In genomic region chr17:7886227-7887037, GRCh38 we compare ENCODE assay signal across 8 cellular contexts. TPM values are rescaled to one million over a fixed set of nuclear protein-coding genes. Genes with fewer than 3 reads are reported as not detected.
A peak's percentile ranks its signal among the peaks of the same experiment; 100 is the strongest.
DNase-seq lines count a peak whose midpoint lies in the region; ATAC-seq and TF ChIP-seq lines count a peak whose summit lies in the region.

No MANE protein-coding gene starts in this region.

- H3K79me2 ChIP-seq in OCI-LY3 (ENCODE audit: low read length): peaks cover 39% of the 10 kb centered on the region

- intact Hi-C loops in sigmoid colon (cut with DNase I): loop anchor here (2.0 kb wide), 1 partner anchor 28 kb away; no protein-coding TSS in a partner anchor

- peak; percentile 30 for DNase-seq in activated CD4-positive, CD25-positive, alpha-beta regulatory T cell treated with anti-CD3 and anti-CD28 coated beads, Interleukin-2, amount 50 U/mL, for 16 hours (ENCODE audit: low read depth, low spot score)
- peak; percentile 37 for DNase-seq in activated T-helper 9 cell treated with anti-CD3 and anti-CD28 coated beads, Interleukin-2, amount 50 U/mL, for 16 hours (ENCODE audit: low read depth)
- peak; percentile 37 for DNase-seq in glutamatergic neuron
- DNase-seq in sigmoid colon: peak; percentile 78
- DNase-seq in mucosa of gallbladder (ENCODE audit: low spot score): no peak

- TF ChIP-seq POLR2A in sigmoid colon (IDR thresholded peaks at IDR 0.05): no peak

- no peaks in the 10 kb centered on the region for H3K36me3 Mint-ChIP-seq in glutamatergic neuron (ENCODE audit: unreplicated experiment)

- H3K27ac ChIP-seq in OCI-LY3 (ENCODE audit: low read length) (peak overlapping the region; percentile 79), sigmoid colon (peak overlapping the region; percentile 93 to 98 (median 95))

- WGBS in sigmoid colon, 2 donors: 1% methylated on average over 30 of the region's 30 CpGs

- H3K9ac ChIP-seq in OCI-LY3 (ENCODE audit: low read length): peak overlapping the region; percentile 91

- peak overlapping the region; percentile 94 for H3K4me2 ChIP-seq in OCI-LY3 (ENCODE audit: low read length)

- peak overlapping the region; percentile 99 for H3K4me3 ChIP-seq in OCI-LY3 (ENCODE audit: low read length)
- peak overlapping the region; percentile 68 to 94 (median 89) for H3K4me3 ChIP-seq in sigmoid colon

- no peaks in the 10 kb centered on the region for H3K9me3 ChIP-seq in OCI-LY3 (ENCODE audit: insufficient read depth, low read length)
- no peaks in the 10 kb centered on the region for H3K9me3 ChIP-seq in sigmoid colon

- peaks cover 6% of the 10 kb centered on the region for H3K9me3 Mint-ChIP-seq in glutamatergic neuron (ENCODE audit: unreplicated experiment)

- TF ChIP-seq EP300 in sigmoid colon (IDR thresholded peaks at IDR 0.05): no peak

- peaks cover 7% of the 10 kb centered on the region for H3K4me1 Mint-ChIP-seq in glutamatergic neuron (ENCODE audit: low read depth, unreplicated experiment)

- no peak overlapping the region for H2AFZ ChIP-seq in OCI-LY3 (ENCODE audit: low read depth, low read length)

- H3K27me3 Mint-ChIP-seq in glutamatergic neuron (ENCODE audit: unreplicated experiment): peaks cover 7% of the 10 kb centered on the region

- H4K20me1 ChIP-seq in OCI-LY3 (ENCODE audit: insufficient read depth, low read length): peaks cover 5% of the 10 kb centered on the region; the same call in 1 of the 2 replicates

- ATAC-seq in activated CD4-positive, CD25-positive, alpha-beta regulatory T cell treated with anti-CD3 and anti-CD28 coated beads, Interleukin-2, amount 50 U/mL, for 24 hours: no peak
- no peak for ATAC-seq in HG03095 (IDR thresholded peaks at IDR 0.05; ENCODE audit: unreplicated experiment)

- TF ChIP-seq CTCF in OCI-LY3 (IDR thresholded peaks at IDR 0.05; ENCODE audit: low read depth, low read length): no peak
- TF ChIP-seq CTCF in glutamatergic neuron (IDR thresholded peaks at IDR 0.05; ENCODE audit: partially characterized antibody, unreplicated experiment): no peak
- TF ChIP-seq CTCF in sigmoid colon (IDR thresholded peaks at IDR 0.05): no peak

- H3K27me3 ChIP-seq in OCI-LY3 (ENCODE audit: low read depth, low read length) (no peaks in the 10 kb centered on the region), sigmoid colon (no peaks in the 10 kb centered on the region)

- H3K4me1 ChIP-seq in OCI-LY3 (ENCODE audit: low read length): peaks cover 20% of the 10 kb centered on the region; the same call in 1 of the 2 replicates
- H3K4me1 ChIP-seq in sigmoid colon: peaks cover 0 to 81% (median 66%) of the 10 kb centered on the region in 4 donors

- H3K36me3 ChIP-seq in OCI-LY3 (replicated peaks; ENCODE audit: low read depth, low read length): peaks cover 4% of the 10 kb centered on the region
- H3K36me3 ChIP-seq in sigmoid colon: peaks cover 0 to 12% (median 9%) of the 10 kb centered on the region in 4 donors

- no peak overlapping the region for H3K4me3 Mint-ChIP-seq in glutamatergic neuron (ENCODE audit: unreplicated experiment)

- H3K27ac Mint-ChIP-seq in glutamatergic neuron (ENCODE audit: unreplicated experiment): no peak overlapping the region

RNA-seq across cellular contexts. Expression of gene CHD3, which starts 2.2 kb away (rescaled TPM):
- total RNA-seq in glutamatergic neuron (ENCODE audit: unreplicated experiment) (129 TPM), sigmoid colon (100 to 1,000 TPM in 3 of 4 donors, 10 to 100 TPM in 1; 97.2 to 147 (median 117) TPM), mucosa of gallbladder (127 TPM)
- polyA plus RNA-seq in sigmoid colon: 10 to 100 TPM; 33.8 to 88.9 (median 47.4) TPM

RNA-seq across cellular contexts. Expression of gene CYB5D1, which starts 28.6 kb away (rescaled TPM):
- 9.2 TPM for total RNA-seq in glutamatergic neuron (ENCODE audit: unreplicated experiment)
- 10 to 100 TPM in 2 of 4 donors, 1 to 10 TPM in 2; 7.1 to 14.4 (median 10.7) TPM for total RNA-seq in sigmoid colon
- polyA plus RNA-seq in sigmoid colon: 1 to 10 TPM; 4.2 to 8.6 (median 4.6) TPM
- total RNA-seq in mucosa of gallbladder: 21.9 TPM

RNA-seq across cellular contexts. Expression of gene NAA38, which starts 29.1 kb away (rescaled TPM):
- total RNA-seq in glutamatergic neuron (ENCODE audit: unreplicated experiment): 49.7 TPM
- 100 to 1,000 TPM in 3 of 4 donors, 10 to 100 TPM in 1; 92.4 to 206 (median 106) TPM for total RNA-seq in sigmoid colon
- polyA plus RNA-seq in sigmoid colon: 100 to 1,000 TPM in 2 of 3 donors, 10 to 100 TPM in 1; 99.4 to 148 (median 138) TPM
- total RNA-seq in mucosa of gallbladder: 79.0 TPM

RNA-seq across cellular contexts. Expression of gene RNF227, which starts 29.7 kb away (rescaled TPM):
- total RNA-seq in glutamatergic neuron (ENCODE audit: unreplicated experiment): 0.49 TPM
- total RNA-seq in sigmoid colon: 1 to 10 TPM; 3.2 to 4.5 (median 4.2) TPM
- polyA plus RNA-seq in sigmoid colon: 1 to 10 TPM in 2 of 3 donors, under 1 TPM in 1; 0.69 to 3.6 (median 1.8) TPM
- total RNA-seq in mucosa of gallbladder: 3.5 TPM

RNA-seq across cellular contexts. Expression of gene TMEM88, which starts 31.6 kb away (rescaled TPM):
- total RNA-seq in glutamatergic neuron (ENCODE audit: unreplicated experiment) (23.7 TPM), sigmoid colon (10 to 100 TPM in 3 of 4 donors, 1 to 10 TPM in 1; 6.8 to 19.9 (median 10.5) TPM), mucosa of gallbladder (5.8 TPM)
- 10 to 100 TPM in 1 of 3 donors, 1 to 10 TPM in 2; 2.4 to 11.4 (median 9.0) TPM for polyA plus RNA-seq in sigmoid colon
